In the genomic region with DNA sequence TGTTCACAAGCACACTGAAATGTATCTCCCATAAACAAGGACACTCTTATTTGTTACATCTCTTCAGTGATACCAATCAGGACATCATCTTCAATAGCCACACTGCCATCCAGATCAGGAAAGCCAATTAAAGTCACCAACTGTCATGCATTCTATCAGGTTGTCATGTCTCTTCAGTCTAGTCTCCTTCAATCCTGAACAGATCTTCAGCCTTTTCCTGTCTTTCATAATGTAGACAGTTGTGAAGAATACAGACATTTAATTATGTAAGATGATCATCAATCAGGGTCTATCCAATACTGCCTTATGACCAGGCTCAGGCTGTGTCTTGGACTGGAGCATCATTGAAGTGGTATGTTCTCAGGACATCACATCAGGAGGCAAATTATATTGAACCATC, we compare ENCODE assay signal across 29 cellular contexts.
"Had no signal": no experiment of that assay in that cellular context is flagged by ENCODE, and none has a peak within 500 bp of the region (broad histone marks: within the 10 kb centered on the region; RNA-seq: fewer than 3 reads in every experiment).

No MANE protein-coding gene starts in this region.

- H3K27me3 Mint-ChIP-seq: activated B cell treated with CpG ODN at 0.5 μM for 24 hours; activated CD4-positive, alpha-beta memory T cell treated with anti-CD3 and anti-CD28 coated beads for 36 hours; activated CD4-positive, alpha-beta T cell treated with anti-CD3 and anti-CD28 coated beads, Interleukin-2, amount 10 ng/mL, durations not matched to agents 24 days and 14 days; activated CD8-positive, alpha-beta T cell treated with anti-CD3 and anti-CD28 coated beads for 36 hours; activated naive CD4-positive, alpha-beta T cell treated with anti-CD3 and anti-CD28 coated beads, Interleukin-2, amount 10 ng/mL, durations not matched to agents 7 days and 5 days; activated naive CD4-positive, alpha-beta T cell treated with anti-CD3 and anti-CD28 coated beads, Interleukin-2, amount 50 U/mL, for 24 hours; activated naive CD8-positive, alpha-beta T cell treated with anti-CD3 and anti-CD28 coated beads, Interleukin-2, amount 10 ng/mL, durations not matched to agents 7 days and 5 days; activated naive CD8-positive, alpha-beta T cell treated with anti-CD3 and anti-CD28 coated beads, Interleukin-2, amount 50 U/mL, for 24 hours; activated T-cell treated with anti-CD3 and anti-CD28 coated beads, Interleukin-2, amount 50 U/mL, for 24 hours had no signal

- H3K4me1 Mint-ChIP-seq: activated B cell treated with CpG ODN at 0.5 μM for 24 hours; activated CD4-positive, alpha-beta T cell treated with anti-CD3 and anti-CD28 coated beads, Interleukin-2, amount 10 ng/mL, durations not matched to agents 24 days and 14 days; activated naive CD4-positive, alpha-beta T cell treated with anti-CD3 and anti-CD28 coated beads, Interleukin-2, amount 10 ng/mL, durations not matched to agents 7 days and 5 days; activated naive CD4-positive, alpha-beta T cell treated with anti-CD3 and anti-CD28 coated beads, Interleukin-2, amount 50 U/mL, for 24 hours; activated naive CD8-positive, alpha-beta T cell treated with anti-CD3 and anti-CD28 coated beads, Interleukin-2, amount 10 ng/mL, durations not matched to agents 7 days and 5 days; activated naive CD8-positive, alpha-beta T cell treated with anti-CD3 and anti-CD28 coated beads, Interleukin-2, amount 50 U/mL, for 24 hours had no signal

- H3K4me3 Mint-ChIP-seq: activated B cell treated with CpG ODN at 0.5 μM for 24 hours; activated CD4-positive, alpha-beta memory T cell treated with anti-CD3 and anti-CD28 coated beads for 36 hours; activated CD4-positive, alpha-beta T cell treated with anti-CD3 and anti-CD28 coated beads, Interleukin-2, amount 10 ng/mL, durations not matched to agents 24 days and 14 days; activated CD8-positive, alpha-beta T cell treated with anti-CD3 and anti-CD28 coated beads for 36 hours; activated naive CD4-positive, alpha-beta T cell treated with anti-CD3 and anti-CD28 coated beads, Interleukin-2, amount 10 ng/mL, durations not matched to agents 7 days and 5 days; activated naive CD4-positive, alpha-beta T cell treated with anti-CD3 and anti-CD28 coated beads, Interleukin-2, amount 50 U/mL, for 24 hours; activated naive CD8-positive, alpha-beta T cell; activated naive CD8-positive, alpha-beta T cell treated with anti-CD3 and anti-CD28 coated beads, Interleukin-2, amount 10 ng/mL, durations not matched to agents 7 days and 5 days; activated naive CD8-positive, alpha-beta T cell treated with anti-CD3 and anti-CD28 coated beads, Interleukin-2, amount 50 U/mL, for 24 hours; activated T-cell treated with anti-CD3 and anti-CD28 coated beads, Interleukin-2, amount 50 U/mL, for 24 hours; brain; T-helper 1 cell treated with Interleukin-12 subunit alpha and Interleukin-12 subunit beta and Interleukin-4 antibody, amounts not matched to agents 30 μg/mL and 1 μg/mL, for 36 hours; T-helper 2 cell treated with Interferon-gamma antibody and Interleukin-4, amounts not matched to agents 5 μg/mL and 100 μg/mL, for 36 hours had no signal

- H3K9me3 Mint-ChIP-seq: activated CD4-positive, alpha-beta memory T cell treated with anti-CD3 and anti-CD28 coated beads for 36 hours; activated CD4-positive, alpha-beta T cell treated with anti-CD3 and anti-CD28 coated beads, Interleukin-2, amount 10 ng/mL, durations not matched to agents 24 days and 14 days; activated CD8-positive, alpha-beta T cell treated with anti-CD3 and anti-CD28 coated beads for 36 hours; activated naive CD4-positive, alpha-beta T cell treated with anti-CD3 and anti-CD28 coated beads, Interleukin-2, amount 10 ng/mL, durations not matched to agents 7 days and 5 days; activated naive CD4-positive, alpha-beta T cell treated with anti-CD3 and anti-CD28 coated beads, Interleukin-2, amount 50 U/mL, for 24 hours; activated naive CD8-positive, alpha-beta T cell treated with anti-CD3 and anti-CD28 coated beads, Interleukin-2, amount 10 ng/mL, durations not matched to agents 7 days and 5 days; activated naive CD8-positive, alpha-beta T cell treated with anti-CD3 and anti-CD28 coated beads, Interleukin-2, amount 50 U/mL, for 24 hours; activated T-helper 2 cell treated with anti-CD3 and anti-CD28 coated beads, Interferon-gamma antibody, Interleukin-2, Interleukin-4, amounts not matched to agents 10 μg/mL and 5 μg/mL and 100 μg/mL, durations not matched to agents 14 hours and 24 hours and 36 hours; T-helper 1 cell treated with Interleukin-12 subunit alpha and Interleukin-12 subunit beta and Interleukin-4 antibody, amounts not matched to agents 30 μg/mL and 1 μg/mL, for 36 hours had no signal

- H3K36me3 Mint-ChIP-seq: activated CD4-positive, alpha-beta memory T cell treated with anti-CD3 and anti-CD28 coated beads for 36 hours; activated naive CD4-positive, alpha-beta T cell treated with anti-CD3 and anti-CD28 coated beads, Interleukin-2, amount 10 ng/mL, durations not matched to agents 7 days and 5 days; activated naive CD4-positive, alpha-beta T cell treated with anti-CD3 and anti-CD28 coated beads, Interleukin-2, amount 50 U/mL, for 24 hours; activated naive CD8-positive, alpha-beta T cell; activated naive CD8-positive, alpha-beta T cell treated with anti-CD3 and anti-CD28 coated beads, Interleukin-2, amount 10 ng/mL, durations not matched to agents 7 days and 5 days; brain had no signal

- DNase-seq: activated B cell treated with CpG ODN at 0.5 μM for 24 hours; activated CD4-positive, alpha-beta memory T cell treated with anti-CD3 and anti-CD28 coated beads for 36 hours; activated CD4-positive, alpha-beta T cell treated with anti-CD3 and anti-CD28 coated beads for 4 hours; activated CD4-positive, alpha-beta T cell treated with anti-CD3 and anti-CD28 coated beads, Interleukin-2, amount 10 ng/mL, durations not matched to agents 24 days and 14 days; activated CD4-positive, alpha-beta T cell treated with anti-CD3 and anti-CD28 coated beads, Interleukin-2, amount 50 U/mL, for 1 hour; activated CD4-positive, alpha-beta T cell treated with anti-CD3 and anti-CD28 coated beads, Interleukin-2, amount 50 U/mL, for 4 hours; activated CD4-positive, CD25-positive, alpha-beta regulatory T cell treated with anti-CD3 and anti-CD28 coated beads, Interleukin-2, amount 50 U/mL, for 72 hours; activated CD8-positive, alpha-beta memory T cell treated with anti-CD3 and anti-CD28 coated beads, Interleukin-2, amount 50 U/mL, for 4 hours; activated CD8-positive, alpha-beta T cell treated with anti-CD3 and anti-CD28 coated beads for 36 hours; activated effector memory CD4-positive, alpha-beta T cell treated with Interleukin-2 at 50 U/mL for 16 hours; activated gamma-delta T cell; activated naive CD4-positive, alpha-beta T cell treated with anti-CD3 and anti-CD28 coated beads, Interleukin-2, amount 10 ng/mL, durations not matched to agents 7 days and 5 days; activated naive CD4-positive, alpha-beta T cell treated with Interleukin-2 at 50 U/mL for 16 hours; activated naive CD8-positive, alpha-beta T cell treated with anti-CD3 and anti-CD28 coated beads, Interleukin-2, amount 10 ng/mL, durations not matched to agents 7 days and 5 days; activated naive CD8-positive, alpha-beta T cell treated with anti-CD3 and anti-CD28 coated beads, Interleukin-2, amount 50 U/mL, for 24 hours; activated T-cell treated with anti-CD3 and anti-CD28 coated beads, Interleukin-2, amount 50 U/mL, for 24 hours; activated T-cell treated with anti-CD3 and anti-CD28 coated beads, Interleukin-2, amount 50 U/mL, for 48 hours; amygdala; anterior cingulate cortex; central memory CD4-positive, alpha-beta T cell; T-helper 1 cell; T-helper 2 cell; T-helper 9 cell had no signal

- H3K27ac Mint-ChIP-seq: activated B cell treated with CpG ODN at 0.5 μM for 24 hours; activated CD4-positive, alpha-beta memory T cell treated with anti-CD3 and anti-CD28 coated beads for 36 hours; activated CD4-positive, alpha-beta T cell treated with anti-CD3 and anti-CD28 coated beads, Interleukin-2, amount 10 ng/mL, durations not matched to agents 24 days and 14 days; activated CD8-positive, alpha-beta T cell treated with anti-CD3 and anti-CD28 coated beads for 36 hours; activated naive CD4-positive, alpha-beta T cell treated with anti-CD3 and anti-CD28 coated beads, Interleukin-2, amount 10 ng/mL, durations not matched to agents 7 days and 5 days; activated naive CD4-positive, alpha-beta T cell treated with anti-CD3 and anti-CD28 coated beads, Interleukin-2, amount 50 U/mL, for 24 hours; activated naive CD8-positive, alpha-beta T cell; activated naive CD8-positive, alpha-beta T cell treated with anti-CD3 and anti-CD28 coated beads, Interleukin-2, amount 10 ng/mL, durations not matched to agents 7 days and 5 days; activated naive CD8-positive, alpha-beta T cell treated with anti-CD3 and anti-CD28 coated beads, Interleukin-2, amount 50 U/mL, for 24 hours; activated T-cell treated with anti-CD3 and anti-CD28 coated beads, Interleukin-2, amount 50 U/mL, for 24 hours; activated T-helper 2 cell treated with anti-CD3 and anti-CD28 coated beads, Interferon-gamma antibody, Interleukin-2, Interleukin-4, amounts not matched to agents 10 μg/mL and 5 μg/mL and 100 μg/mL, durations not matched to agents 14 hours and 24 hours and 36 hours; brain; T-helper 1 cell treated with Interleukin-12 subunit alpha and Interleukin-12 subunit beta and Interleukin-4 antibody, amounts not matched to agents 30 μg/mL and 1 μg/mL, for 36 hours; T-helper 2 cell treated with Interferon-gamma antibody and Interleukin-4, amounts not matched to agents 5 μg/mL and 100 μg/mL, for 36 hours had no signal
